ENCODE assay signal across 1 cellular context in genomic region chr6:123208111-123208510, GRCh38.
TF ChIP-seq lines count a peak whose summit lies in the region.

No MANE protein-coding gene starts in this region.

TF ChIP-seq in H1, 55 proteins besides CTCF, POLR2A, EP300 and RAD21 (continued from another document):
- TF ChIP-seq USF2 (IDR thresholded peaks at IDR 0.05; ENCODE audit: low read length) (no peak), RFX5 (IDR thresholded peaks at IDR 0.05; ENCODE audit: borderline replicate concordance, low read depth, low read length) (no peak), RXRA (IDR thresholded peaks at IDR 0.05; ENCODE audit: insufficient read depth, low read depth, low read length) (no peak), FOSL1 (IDR thresholded peaks at IDR 0.05; ENCODE audit: insufficient read depth, low read depth, low read length) (no peak), SRF (IDR thresholded peaks at IDR 0.05; ENCODE audit: low read depth, low read length) (no peak), MAX (IDR thresholded peaks at IDR 0.05) (no peak), BCL11A (IDR thresholded peaks at IDR 0.05; ENCODE audit: low read depth in 2 of 2, low read length in 2 of 2) (no peak), SP2 (IDR thresholded peaks at IDR 0.05; ENCODE audit: low read length) (no peak), E2F6 (IDR thresholded peaks at IDR 0.05) (no peak)
TF ChIP-seq in H1: peak in this region for 0.
